ENCODE assay signal across 8 cellular contexts in genomic region chr9:84668204-84669007, GRCh38. TPM values are rescaled to one million over a fixed set of nuclear protein-coding genes. Genes with fewer than 3 reads are reported as not detected.
DNase-seq lines count a peak whose midpoint lies in the region; ATAC-seq and TF ChIP-seq lines count a peak whose summit lies in the region.

No MANE protein-coding gene starts in this region.

- no peak overlapping the region for H3K9ac ChIP-seq in Karpas-422 (ENCODE audit: low read length)

- no peaks in the 10 kb centered on the region for H3K9me3 ChIP-seq in Karpas-422 (ENCODE audit: low read length)

- no peaks in the 10 kb centered on the region for H3K4me1 ChIP-seq in Karpas-422 (ENCODE audit: low read length)

- no peaks in the 10 kb centered on the region for H3K79me2 ChIP-seq in Karpas-422 (ENCODE audit: low read length)

- TF ChIP-seq CTCF in AG10803 (conservative IDR thresholded peaks at IDR 0.05; ENCODE audit: low read length), result peak; percentile 45

- peak; percentile 42 for DNase-seq in AG10803 (ENCODE audit: low read depth)
- peak; percentile 92 for DNase-seq in NCI-H69 (lab: John Stamatoyannopoulos, UW)
- DNase-seq in amniotic epithelial cell (ENCODE audit: low read depth), result peak; percentile 39
- DNase-seq in left ventricle myocardium superior, result peak; percentile 86
- peak; percentile 79 to 97 (median 84) for DNase-seq in posterior cingulate gyrus
- no peak for DNase-seq in Karpas-422

- no peaks in the 10 kb centered on the region for H3K27me3 ChIP-seq in Karpas-422 (ENCODE audit: low read length)

- H3K36me3 ChIP-seq in Karpas-422 (ENCODE audit: insufficient read depth, low read length), result no peaks in the 10 kb centered on the region

- intact Hi-C loops in left ventricle myocardium superior (cut with micrococcal nuclease) (no loop called here), posterior cingulate gyrus (cut with DNase I) (loop anchor here (1.0 to 5.0 kb wide), 4 partner anchors 114 to 939 kb away; no protein-coding TSS in a partner anchor)

- no peaks in the 10 kb centered on the region for H3K9me2 ChIP-seq in Karpas-422 (replicated peaks; ENCODE audit: insufficient read depth, low read length)

- peak overlapping the region; percentile 49 for H3K4me3 ChIP-seq in AG10803 (ENCODE audit: low read length)
- no peak overlapping the region for H3K4me3 ChIP-seq in Karpas-422 (ENCODE audit: low read length)

- H4K20me1 ChIP-seq in Karpas-422 (ENCODE audit: insufficient read depth, low read depth, low read length), result no peaks in the 10 kb centered on the region

- ATAC-seq in GM18868 (IDR thresholded peaks at IDR 0.05; ENCODE audit: unreplicated experiment) (peak; percentile 79), HG03135 (IDR thresholded peaks at IDR 0.05; ENCODE audit: unreplicated experiment) (peak; percentile 59), left ventricle myocardium superior (peak; percentile 92)

- H2AFZ ChIP-seq in Karpas-422 (ENCODE audit: low read length), result no peak overlapping the region

- H3K4me2 ChIP-seq in Karpas-422 (ENCODE audit: low read depth, low read length, poor library complexity, severe bottlenecking), result no peak overlapping the region

- H3K27ac ChIP-seq in Karpas-422 (ENCODE audit: low read length), result no peak overlapping the region

RNA-seq across cellular contexts. Expression of gene NTRK2, which starts 1.1 kb away (rescaled TPM):
- total RNA-seq in left ventricle myocardium superior, result 5.5 TPM
- total RNA-seq in Karpas-422 (2014; rRNA removed; shearing (Covaris generic); ENCODE audit: low replicate concordance), result not detected in 2 replicates
